ENCODE assay signal across 21 cellular contexts in the genomic region with DNA sequence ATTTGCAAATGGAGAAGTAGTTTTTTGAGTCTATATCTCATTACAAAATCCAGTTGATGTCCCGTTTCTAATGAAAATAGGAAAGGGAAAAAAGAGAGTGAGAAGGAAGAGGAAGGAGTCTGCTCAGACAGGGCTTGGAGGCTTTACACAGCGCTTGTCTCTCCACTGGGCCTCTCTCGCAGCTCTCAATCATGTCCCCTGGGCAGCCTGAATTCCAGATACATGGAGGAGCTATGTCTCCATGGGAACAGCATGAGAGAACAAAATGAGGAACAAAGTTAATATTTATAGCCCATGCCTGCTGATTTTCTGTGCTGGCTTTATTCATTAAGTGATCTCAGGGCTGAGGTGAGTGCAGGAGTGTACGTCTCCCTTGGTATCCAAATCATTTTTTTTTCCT. TPM values are rescaled to one million over a fixed set of nuclear protein-coding genes. Genes with fewer than 3 reads are reported as not detected.
A peak's percentile ranks its signal among the peaks of the same experiment; 100 is the strongest.
DNase-seq lines count a peak whose midpoint lies in the region; ATAC-seq, FAIRE-seq and TF ChIP-seq lines count a peak whose summit lies in the region.
"Had no signal": no experiment of that assay in that cellular context is flagged by ENCODE, and none has a peak within 500 bp of the region (broad histone marks: within the 10 kb centered on the region; RNA-seq: fewer than 3 reads in every experiment).

No MANE protein-coding gene starts in this region.

- peak overlapping the region; percentile 63 for H3K27ac ChIP-seq in mesodermal cell (ENCODE audit: low read depth, low read length, severe bottlenecking)
- H3K27ac ChIP-seq: esophagus squamous epithelium had no signal

- FAIRE-seq in GM12891 (lab: Jason Lieb, UNC), result no peak
- FAIRE-seq: GM12892, HTR-8/SVneo, kidney had no signal

- no peaks in the 10 kb centered on the region for H3K9me3 ChIP-seq in endocrine pancreas (ENCODE audit: control insufficient read depth, low read length)
- H3K9me3 ChIP-seq in mesodermal cell (ENCODE audit: control insufficient read depth, low read length), result no peaks in the 10 kb centered on the region
- H3K9me3 ChIP-seq: Caco-2, esophagus squamous epithelium had no signal

- 80 to 95% methylated on average over 2 to 3 of the region's 4 CpGs for WGBS in mesodermal cell (ENCODE audit: insufficient coverage in 2 of 2), 2 experiments

- no peak for TF ChIP-seq POLR2A in GM12891 (IDR thresholded peaks at IDR 0.05; ENCODE audit: low read depth, low read length)

- ATAC-seq in GM18519 (IDR thresholded peaks at IDR 0.05; ENCODE audit: low FRiP score, unreplicated experiment), result no peak
- ATAC-seq: Panc1 had no signal

- H3K9ac ChIP-seq in endocrine pancreas (ENCODE audit: control insufficient read depth, insufficient read depth, low read length), result no peak overlapping the region

- H3K4me1 ChIP-seq in endocrine pancreas (ENCODE audit: control insufficient read depth, insufficient read depth, low read length), result peaks cover 17% of the 10 kb centered on the region
- no peaks in the 10 kb centered on the region for H3K4me1 ChIP-seq in mesodermal cell (ENCODE audit: control insufficient read depth, insufficient read depth, low read length, poor library complexity, severe bottlenecking)
- H3K4me1 ChIP-seq: Caco-2, esophagus squamous epithelium had no signal

- in situ Hi-C loops in G401 (cut with HindIII; ENCODE audit: low sequenced_read_pairs), result no loop called here

- H3K27me3 ChIP-seq in endocrine pancreas (ENCODE audit: control insufficient read depth, insufficient read depth, low read length), result no peaks in the 10 kb centered on the region
- H3K27me3 ChIP-seq: esophagus squamous epithelium had no signal

- H3K36me3 ChIP-seq in endocrine pancreas (ENCODE audit: control insufficient read depth, insufficient read depth, low read length), result no peaks in the 10 kb centered on the region
- H3K36me3 ChIP-seq in mesodermal cell (ENCODE audit: control insufficient read depth, insufficient read depth, low read length), result no peaks in the 10 kb centered on the region
- H3K36me3 ChIP-seq: esophagus squamous epithelium had no signal

- DNase-seq in G401 (ENCODE audit: low spot score) (peak; percentile 73), NCI-H2227 (lab: John Stamatoyannopoulos, UW; ENCODE audit: unreplicated experiment) (peak; percentile 39), HCEC 1CT (no peak), NCI-H2171 treated with DMSO at 0.1 percent for 48 hours (lab: John Stamatoyannopoulos, UW) (no peak), GM12891 (ENCODE audit: insufficient read length, low spot score) (no peak)
- DNase-seq: activated CD4-positive, alpha-beta T cell treated with anti-CD3 and anti-CD28 coated beads, Interleukin-2, amount 50 U/mL, for 4 hours; activated naive CD4-positive, alpha-beta T cell treated with anti-CD3 and anti-CD28 coated beads, Interleukin-2, amount 50 U/mL, for 16 hours; activated T-cell treated with anti-CD3 and anti-CD28 coated beads, Interleukin-2, amount 50 U/mL, for 1 hour; Caco-2; esophagus squamous epithelium; GDM1; kidney; NCI-H187 treated with DMSO at 0.1 percent for 48 hours; NCI-H510A treated with DMSO at 0.1 percent for 48 hours; stimulated activated CD4-positive, alpha-beta T cell treated with anti-CD3 and anti-CD28 coated beads, Interleukin-4, amount 100 ng/mL, for 24 hours had no signal

- H3K4me3 ChIP-seq in endocrine pancreas (ENCODE audit: control insufficient read depth, insufficient read depth, low read length) (peak overlapping the region; percentile 49), mesodermal cell (ENCODE audit: extremely low read depth, insufficient read depth, low read length, poor library complexity, severe bottlenecking) (no peak overlapping the region)
- H3K4me3 ChIP-seq: esophagus squamous epithelium had no signal

TF ChIP-seq in GM12891, 5 proteins besides CTCF, POLR2A, EP300 and RAD21:
- TF ChIP-seq PAX5 (IDR thresholded peaks at IDR 0.05; ENCODE audit: insufficient read depth, low read length, severe bottlenecking) (no peak), SPI1 (IDR thresholded peaks at IDR 0.05; ENCODE audit: low read depth, low read length) (no peak), POLR2AphosphoS5 (IDR thresholded peaks at IDR 0.05; ENCODE audit: low read depth, low read length) (no peak)

RNA-seq across cellular contexts. Expression of a gene that starts 35.3 kb away (rescaled TPM):
- 41.0 and 65.5 TPM in 2 replicates for total RNA-seq in G401 (2014; rRNA removed; shearing (Covaris generic))
- polyA plus RNA-seq in mesodermal cell (2013, experiment 1 of 2), result 90.5 TPM
- polyA plus RNA-seq in mesodermal cell (2013, experiment 2 of 2), result 104 TPM
- polyA plus RNA-seq in GM12891 (2012; ENCODE audit: low read depth, missing spikeins), result 61.7 TPM

Comparison
In these comparisons a context has a peak if more than half of its experiments do, and no peak if none do; other contexts are left out.
1. DNase-seq: peak in G401 (single experiment) and NCI-H2227 (single experiment); none in HCEC 1CT (single experiment), NCI-H2171 treated with DMSO at 0.1 percent for 48 hours (single experiment) and GM12891 (single experiment).